ENCODE assay signal across 25 cellular contexts in genomic region chr10:44510716-44511115, GRCh38.
A peak's percentile ranks its signal among the peaks of the same experiment; 100 is the strongest.
DNase-seq lines count a peak whose midpoint lies in the region; ATAC-seq and TF ChIP-seq lines count a peak whose summit lies in the region.
"Had no signal": no experiment of that assay in that cellular context is flagged by ENCODE, and none has a peak within 500 bp of the region (broad histone marks: within the 10 kb centered on the region; RNA-seq: fewer than 3 reads in every experiment).

No MANE protein-coding gene starts in this region.

- H3K36me3 Mint-ChIP-seq in naive thymus-derived CD8-positive, alpha-beta T cell, result no peaks in the 10 kb centered on the region
- H3K36me3 Mint-ChIP-seq: activated naive CD8-positive, alpha-beta T cell treated with anti-CD3 and anti-CD28 coated beads for 36 hours; CD8-positive, alpha-beta memory T cell had no signal

- TF ChIP-seq CTCF in AG10803 (conservative IDR thresholded peaks at IDR 0.05; ENCODE audit: low read length) (no peak), astrocyte of the spinal cord (IDR thresholded peaks at IDR 0.05; ENCODE audit: low read depth, low read length) (no peak)

- no peaks in the 10 kb centered on the region for H3K4me1 Mint-ChIP-seq in naive thymus-derived CD8-positive, alpha-beta T cell
- H3K4me1 Mint-ChIP-seq: activated naive CD8-positive, alpha-beta T cell treated with anti-CD3 and anti-CD28 coated beads for 36 hours; CD8-positive, alpha-beta memory T cell had no signal

- POLR2A ChIA-PET in naive thymus-derived CD8-positive, alpha-beta T cell (lab: Charles Lee), result no interaction called here

- H3K4me3 ChIP-seq in AG10803 (ENCODE audit: low read length), result no peak overlapping the region
- no peak overlapping the region for H3K4me3 ChIP-seq in astrocyte of the spinal cord (ENCODE audit: low read depth, low read length)
- H3K4me3 ChIP-seq: body of pancreas, heart right ventricle, sigmoid colon, uterus had no signal

- in situ Hi-C loops in astrocyte of the spinal cord (cut with HindIII; ENCODE audit: low sequenced_read_pairs), result no loop called here

- H3K9me3 Mint-ChIP-seq in naive thymus-derived CD8-positive, alpha-beta T cell, result peaks cover 0 to 3% (median 0%) of the 10 kb centered on the region in 9 donors
- H3K9me3 Mint-ChIP-seq: activated T-helper 2 cell treated with anti-CD3 and anti-CD28 coated beads, Interferon-gamma antibody, Interleukin-2, Interleukin-4, amounts not matched to agents 10 μg/mL and 5 μg/mL and 100 μg/mL, durations not matched to agents 14 hours and 24 hours and 36 hours; nephron progenitor cell had no signal

- DNase-seq in AG10803 (ENCODE audit: low read depth) (peak; percentile 83), HS-5 (ENCODE audit: low read depth) (peak; percentile 34), astrocyte of the spinal cord (ENCODE audit: low read depth, low spot score) (peak; percentile 26), kidney tubule cell (ENCODE audit: low spot score) (peak; percentile 92), GF-D8 (lab: John Stamatoyannopoulos, UW) (no peak)
- DNase-seq in naive thymus-derived CD8-positive, alpha-beta T cell, result no peak
- no peak for DNase-seq in stimulated activated CD4-positive, alpha-beta T cell treated with anti-CD3 and anti-CD28 coated beads, Interleukin-1b, Interleukin-23, amount 100 ng/mL, for 48 hours
- DNase-seq: activated CD4-positive, alpha-beta T cell treated with anti-CD3 and anti-CD28 coated beads, Interleukin-2, amount 50 U/mL, for 48 hours; activated CD4-positive, CD25-positive, alpha-beta regulatory T cell; activated CD8-positive, alpha-beta memory T cell treated with anti-CD3 and anti-CD28 coated beads, Interleukin-2, amount 50 U/mL, for 48 hours; activated naive CD8-positive, alpha-beta T cell treated with anti-CD3 and anti-CD28 coated beads for 36 hours; body of pancreas; CD8-positive, alpha-beta memory T cell; cortex of kidney; heart right ventricle; left ventricle myocardium superior; MM.1S; NCI-H1436; NCI-H524 treated with DMSO at 0.1 percent for 48 hours; nephron progenitor cell; sigmoid colon; T1000; uterus had no signal

- no peak overlapping the region for H3K27ac Mint-ChIP-seq in naive thymus-derived CD8-positive, alpha-beta T cell
- H3K27ac Mint-ChIP-seq: activated naive CD8-positive, alpha-beta T cell treated with anti-CD3 and anti-CD28 coated beads for 36 hours; activated T-helper 2 cell treated with anti-CD3 and anti-CD28 coated beads, Interferon-gamma antibody, Interleukin-2, Interleukin-4, amounts not matched to agents 10 μg/mL and 5 μg/mL and 100 μg/mL, durations not matched to agents 14 hours and 24 hours and 36 hours; CD8-positive, alpha-beta memory T cell; nephron progenitor cell had no signal

- peaks cover 3 to 28% (median 6%) of the 10 kb centered on the region in 5 donors for H3K27me3 Mint-ChIP-seq in naive thymus-derived CD8-positive, alpha-beta T cell
- H3K27me3 Mint-ChIP-seq: activated naive CD8-positive, alpha-beta T cell treated with anti-CD3 and anti-CD28 coated beads for 36 hours; CD8-positive, alpha-beta memory T cell had no signal

- H3K4me3 Mint-ChIP-seq in naive thymus-derived CD8-positive, alpha-beta T cell, result no peak overlapping the region
- H3K4me3 Mint-ChIP-seq: activated naive CD8-positive, alpha-beta T cell treated with anti-CD3 and anti-CD28 coated beads for 36 hours; CD8-positive, alpha-beta memory T cell; nephron progenitor cell had no signal

- no peak for ATAC-seq in naive thymus-derived CD8-positive, alpha-beta T cell
- no peak for ATAC-seq in HG02981 (IDR thresholded peaks at IDR 0.05; ENCODE audit: unreplicated experiment)
- ATAC-seq: body of pancreas, left ventricle myocardium superior had no signal

Comparison
In these comparisons a context has a peak if more than half of its experiments do, and no peak if none do; other contexts are left out.
1. DNase-seq: peak in AG10803 (single experiment), HS-5 (single experiment), astrocyte of the spinal cord (single experiment) and kidney tubule cell (single experiment); none in GF-D8 (single experiment), naive thymus-derived CD8-positive, alpha-beta T cell (0 of 10) and stimulated activated CD4-positive, alpha-beta T cell treated with anti-CD3 and anti-CD28 coated beads, Interleukin-1b, Interleukin-23, amount 100 ng/mL, for 48 hours (single experiment).